In the genomic region with DNA sequence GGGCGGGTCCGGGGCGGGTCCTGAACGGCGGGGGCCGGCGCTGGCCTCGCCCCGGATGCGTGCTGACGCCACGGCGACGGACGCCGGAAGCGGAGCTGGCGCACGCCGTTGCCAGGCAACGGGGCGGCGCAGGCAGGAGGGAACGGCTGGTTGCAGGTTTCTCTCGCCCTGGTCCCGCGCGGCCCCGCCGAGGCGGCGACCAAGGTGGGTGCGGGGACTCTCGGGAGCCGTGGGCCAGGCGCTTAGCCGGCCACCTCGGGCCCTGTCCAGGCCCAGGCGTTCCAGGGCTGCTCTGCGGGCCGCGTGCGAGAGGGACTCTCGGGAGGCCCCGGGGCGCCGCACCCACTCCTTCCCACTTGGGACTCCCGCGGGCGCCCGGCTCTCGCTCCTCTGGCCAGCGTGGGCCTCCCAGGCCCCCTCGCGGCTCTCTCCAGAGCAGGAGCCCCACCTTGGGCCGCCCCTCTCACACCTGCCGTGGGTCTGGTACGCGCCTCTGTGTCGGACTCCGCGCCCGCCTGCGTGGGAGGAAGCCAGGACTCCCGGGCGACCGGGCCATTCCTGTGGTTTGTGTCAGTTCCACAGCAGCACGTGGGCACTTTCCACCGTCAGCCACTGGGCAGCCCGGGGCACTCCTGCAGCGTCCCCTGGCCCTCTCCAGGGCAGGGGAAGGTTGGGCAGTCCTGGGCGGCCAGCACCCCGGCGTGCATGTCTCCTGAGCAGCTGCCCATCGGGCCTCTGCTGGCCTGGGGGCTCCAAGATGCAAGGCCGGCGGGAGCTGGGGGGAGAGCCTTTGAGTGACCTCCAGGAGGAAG, we compare ENCODE assay signal across 8 cellular contexts. TPM values are rescaled to one million over a fixed set of nuclear protein-coding genes. Genes with fewer than 3 reads are reported as not detected.
DNase-seq lines count a peak whose midpoint lies in the region; ATAC-seq and TF ChIP-seq lines count a peak whose summit lies in the region.

A gene (plus strand): TSS at position 114 of the 812 bp plus-strand sequence. CDS start 644 bp downstream, at position 758.

- H3K36me3 ChIP-seq in colonic mucosa = no peaks in the 10 kb centered on the region

- peak within 1 kb of the TSS; percentile 56 for H3K27ac ChIP-seq in colonic mucosa

- ATAC-seq in GM18861 (IDR thresholded peaks at IDR 0.05; ENCODE audit: unreplicated experiment) = peak; percentile 93
- peak; percentile 90 for ATAC-seq in HG03097 (IDR thresholded peaks at IDR 0.05; ENCODE audit: low FRiP score, unreplicated experiment)

- H3K4me1 ChIP-seq in colonic mucosa = peaks cover 5% of the 10 kb centered on the region

- H3K9ac ChIP-seq in colonic mucosa (ENCODE audit: low read depth in 2 of 2, low read length in 2 of 2) = peak within 1 kb of the TSS; percentile 73 to 81

- H3K4me3 ChIP-seq in colonic mucosa = peak within 1 kb of the TSS; percentile 88

- no peaks in the 10 kb centered on the region for H3K27me3 ChIP-seq in colonic mucosa

- no peak for TF ChIP-seq CTCF in colonic mucosa (IDR thresholded peaks at IDR 0.05)

- no peaks in the 10 kb centered on the region for H3K9me3 ChIP-seq in colonic mucosa

- intact Hi-C loops in colonic mucosa (cut with DNase I) = no loop called here

- DNase-seq in AG08395 (ENCODE audit: low spot score) (peak; percentile 98), NCI-H2227 treated with DMSO at 0.1 percent for 48 hours (lab: John Stamatoyannopoulos, UW) (peak; percentile 77), colonic mucosa (peak; percentile 88), left kidney (ENCODE audit: low read depth, low spot score) (peak; percentile 97)
- DNase-seq in activated CD4-positive, CD25-positive, alpha-beta regulatory T cell treated with anti-CD3 and anti-CD28 coated beads, Interleukin-2, amount 50 U/mL, for 72 hours = peak; percentile 83
- DNase-seq in stimulated activated CD4-positive, alpha-beta T cell treated with anti-CD3 and anti-CD28 coated beads, Interleukin-1b, Interleukin-23, amount 100 ng/mL, for 4 hours (ENCODE audit: low read depth in 2 of 2) = peak; percentile 75 to 85

RNA-seq across cellular contexts. Expression of the gene that starts here (rescaled TPM):
- 1 to 10 TPM; 3.8 TPM for total RNA-seq in colonic mucosa

Comparison
In these comparisons a context has a peak if more than half of its experiments do, and no peak if none do; other contexts are left out.
1. Peak in every context shown above with its lines: DNase-seq, ATAC-seq, H3K4me3 ChIP-seq and H3K27ac ChIP-seq.